3 cellular contexts compared by ENCODE assay signal in the genomic region with DNA sequence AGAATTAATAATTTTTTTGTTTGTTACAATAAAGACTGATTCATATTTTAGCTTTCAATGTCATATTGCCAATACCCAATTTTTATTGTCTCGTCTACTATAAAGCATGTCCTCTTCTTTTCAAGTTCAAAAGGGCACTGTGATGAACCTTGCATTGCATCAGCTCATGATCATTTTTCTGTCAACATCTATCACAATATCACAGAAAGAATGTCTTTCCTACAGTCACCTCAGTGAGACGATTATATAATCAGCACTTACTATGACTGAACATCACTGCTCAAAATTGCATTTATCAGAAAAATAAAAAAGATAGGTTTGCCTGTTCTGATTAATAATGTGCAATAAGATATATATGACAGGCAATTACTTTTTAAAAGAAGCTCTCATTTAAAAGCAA.
"Had no signal": no experiment of that assay in that cellular context is flagged by ENCODE, and none has a peak within 500 bp of the region (broad histone marks: within the 10 kb centered on the region; RNA-seq: fewer than 3 reads in every experiment).

No MANE protein-coding gene starts in this region.

- DNase-seq: GDM1, GF-D8 had no signal

- ATAC-seq: GM12878 had no signal

- H3K4me3 ChIP-seq: GM12878 had no signal
